Comparison of ENCODE assay signal across 8 cellular contexts in genomic region chr2:241314181-241314932, GRCh38. TPM values are rescaled to one million over a fixed set of nuclear protein-coding genes. Genes with fewer than 3 reads are reported as not detected.
A peak's percentile ranks its signal among the peaks of the same experiment; 100 is the strongest.
DNase-seq lines count a peak whose midpoint lies in the region; ATAC-seq, FAIRE-seq and TF ChIP-seq lines count a peak whose summit lies in the region.

No MANE protein-coding gene starts in this region.

- FAIRE-seq in endothelial cell of umbilical vein (lab: Jason Lieb, UNC) = peak; percentile 33

- no peak for TF ChIP-seq POLR2A in endothelial cell of umbilical vein (IDR thresholded peaks at IDR 0.05; ENCODE audit: low read depth, low read length)

- TSS peak; percentile 60 for BruUV-seq in endothelial cell of umbilical vein (replicated peaks; lab: Mats Ljungman, UMichigan)

- CTCF ChIA-PET in endothelial cell of umbilical vein (lab: Charles Lee) = interaction anchor here (0.8 to 1.5 kb wide), 6 partner anchors 9 to 400 kb away, joined by 3 to 7 read pairs (median 4); no protein-coding TSS in a partner anchor

- H3K27me3 ChIP-seq in RWPE2 (ENCODE audit: insufficient read depth, poor library complexity, severe bottlenecking) (no peaks in the 10 kb centered on the region), endothelial cell of umbilical vein (ENCODE audit: control insufficient read depth in 2 of 2, insufficient read depth in 2 of 2, low read length in 2 of 2) (no peaks in the 10 kb centered on the region), neutrophil (no peaks in the 10 kb centered on the region)

- POLR2A ChIA-PET in endothelial cell of umbilical vein (lab: Charles Lee) = interaction anchor here (0.8 to 1.5 kb wide), 5 partner anchors 12 to 323 kb away, joined by 3 to 5 read pairs (median 4); partner anchors contain the start of gene PASK

- TF ChIP-seq CTCF in RWPE2 (IDR thresholded peaks at IDR 0.05; ENCODE audit: poor library complexity, severe bottlenecking) (no peak), endothelial cell of umbilical vein (IDR thresholded peaks at IDR 0.05; ENCODE audit: extremely low read depth in 1 of 2, insufficient read depth in 1 of 2, low read depth in 1 of 2, low read length in 2 of 2) (no peak), neutrophil (IDR thresholded peaks at IDR 0.05) (no peak)

- H4K20me1 ChIP-seq in endothelial cell of umbilical vein (replicated peaks; ENCODE audit: control insufficient read depth, extremely low read depth, insufficient read depth, low read length) = peaks cover 4% of the 10 kb centered on the region

- peak overlapping the region; percentile 35 for H2AFZ ChIP-seq in endothelial cell of umbilical vein (ENCODE audit: low read depth, low read length)

- peaks cover 55% of the 10 kb centered on the region for H3K4me1 ChIP-seq in RWPE2 (ENCODE audit: insufficient read depth, poor library complexity, severe bottlenecking)
- H3K4me1 ChIP-seq in endothelial cell of umbilical vein (ENCODE audit: control insufficient read depth, extremely low read depth, insufficient read depth, low read length) = peaks cover 29% of the 10 kb centered on the region
- H3K4me1 ChIP-seq in neutrophil (ENCODE audit: control insufficient read depth in 1 of 2, insufficient read depth in 1 of 2, low read depth in 1 of 2, low read length in 1 of 2) = peaks cover 49 to 63% of the 10 kb centered on the region in 2 experiments

- H3K9me1 ChIP-seq in endothelial cell of umbilical vein (replicated peaks; ENCODE audit: control insufficient read depth, extremely low read depth, insufficient read depth, low read length) = no peaks in the 10 kb centered on the region

- no peaks in the 10 kb centered on the region for H3K9me3 ChIP-seq in RWPE2 (ENCODE audit: severe bottlenecking)
- H3K9me3 ChIP-seq in endothelial cell of umbilical vein (replicated peaks; ENCODE audit: control insufficient read depth, insufficient read depth, low read length) = no peaks in the 10 kb centered on the region
- no peaks in the 10 kb centered on the region for H3K9me3 ChIP-seq in neutrophil

- peak overlapping the region; percentile 98 for H3K9ac ChIP-seq in endothelial cell of umbilical vein (replicated peaks; ENCODE audit: extremely low read depth, insufficient read depth, low read length)

- H3K9me3 Mint-ChIP-seq in stimulated activated naive CD8-positive, alpha-beta T cell treated with anti-CD3 and anti-CD28 coated beads, Interleukin-15, Interleukin-2, amounts not matched to agents 100 ng/mL and 50 ng/mL, for 24 hours = no peaks in the 10 kb centered on the region

- ATAC-seq in stimulated activated naive CD8-positive, alpha-beta T cell treated with anti-CD3 and anti-CD28 coated beads, Interleukin-15, Interleukin-2, amounts not matched to agents 100 U/mL and 50 U/mL, for 24 hours = no peak
- ATAC-seq in RWPE2 (ENCODE audit: low read depth) (no peak), HG02852 (IDR thresholded peaks at IDR 0.05; ENCODE audit: unreplicated experiment) (no peak)

- peak overlapping the region; percentile 92 for H3K27ac Mint-ChIP-seq in stimulated activated naive CD8-positive, alpha-beta T cell treated with anti-CD3 and anti-CD28 coated beads, Interleukin-15, Interleukin-2, amounts not matched to agents 100 ng/mL and 50 ng/mL, for 24 hours

- dilution Hi-C loops in endothelial cell of umbilical vein (cut with MboI; ENCODE audit: extremely low pct_ligation_motif_present, low sequenced_read_pairs) = no loop called here

- H3K36me3 Mint-ChIP-seq in stimulated activated naive CD8-positive, alpha-beta T cell treated with anti-CD3 and anti-CD28 coated beads, Interleukin-15, Interleukin-2, amounts not matched to agents 100 ng/mL and 50 ng/mL, for 24 hours (ENCODE audit: low read depth) = peaks cover 26% of the 10 kb centered on the region

- H3K4me1 Mint-ChIP-seq in stimulated activated naive CD8-positive, alpha-beta T cell treated with anti-CD3 and anti-CD28 coated beads, Interleukin-15, Interleukin-2, amounts not matched to agents 100 ng/mL and 50 ng/mL, for 24 hours (ENCODE audit: low read depth) = peaks cover 78% of the 10 kb centered on the region

- no peaks in the 10 kb centered on the region for H3K27me3 Mint-ChIP-seq in stimulated activated naive CD8-positive, alpha-beta T cell treated with anti-CD3 and anti-CD28 coated beads, Interleukin-15, Interleukin-2, amounts not matched to agents 100 ng/mL and 50 ng/mL, for 24 hours

- H3K79me2 ChIP-seq in endothelial cell of umbilical vein (ENCODE audit: control insufficient read depth, insufficient read depth, low read length) = peaks cover 89% of the 10 kb centered on the region

- H3K4me2 ChIP-seq in endothelial cell of umbilical vein (ENCODE audit: insufficient read depth, low read length) = peak overlapping the region; percentile 66

- no peak for DNase-seq in stimulated activated naive CD8-positive, alpha-beta T cell treated with anti-CD3 and anti-CD28 coated beads, Interleukin-15, Interleukin-2, amounts not matched to agents 100 U/mL and 50 U/mL, for 24 hours
- DNase-seq in RWPE2 (ENCODE audit: low spot score) = no peak
- peak; percentile 68 for DNase-seq in endothelial cell of umbilical vein (ENCODE audit: low read depth, low spot score)
- no peak for DNase-seq in NCI-H774 (lab: John Stamatoyannopoulos, UW)
- DNase-seq in NCI-H1417 treated with DMSO at 0.1 percent for 48 hours (lab: John Stamatoyannopoulos, UW) = no peak

- intact Hi-C loops in endothelial cell of umbilical vein (cut with micrococcal nuclease) = loop anchor here (2.0 to 10.0 kb wide), 2 partner anchors 324 to 460 kb away; no protein-coding TSS in a partner anchor

- peak overlapping the region; percentile 83 for H3K27ac ChIP-seq in RWPE2 (ENCODE audit: poor library complexity, severe bottlenecking)
- peak overlapping the region; percentile 90 for H3K27ac ChIP-seq in endothelial cell of umbilical vein (ENCODE audit: insufficient read depth, low read depth, low read length)
- H3K27ac ChIP-seq in neutrophil = peak overlapping the region; percentile 97

- H3K4me3 ChIP-seq in RWPE2 (ENCODE audit: severe bottlenecking) = peak overlapping the region; percentile 95
- H3K4me3 ChIP-seq in endothelial cell of umbilical vein (replicated peaks in 1 of 3; ENCODE audit: insufficient read depth in 1 of 3, low read depth in 1 of 3, low read length in 3 of 3) = peak overlapping the region; percentile 67 to 93 (median 86)
- peak overlapping the region; percentile 96 to 99 for H3K4me3 ChIP-seq in neutrophil (ENCODE audit: low read depth in 1 of 2, low read length in 1 of 2)

- H3K4me3 Mint-ChIP-seq in stimulated activated naive CD8-positive, alpha-beta T cell treated with anti-CD3 and anti-CD28 coated beads, Interleukin-15, Interleukin-2, amounts not matched to agents 100 ng/mL and 50 ng/mL, for 24 hours = peak overlapping the region; percentile 98

- peaks cover 32% of the 10 kb centered on the region for H3K36me3 ChIP-seq in RWPE2 (ENCODE audit: low read depth)
- no peaks in the 10 kb centered on the region for H3K36me3 ChIP-seq in endothelial cell of umbilical vein (ENCODE audit: control insufficient read depth in 2 of 2, extremely low read depth in 1 of 2, insufficient read depth in 2 of 2, low read length in 2 of 2)
- no peaks in the 10 kb centered on the region for H3K36me3 ChIP-seq in neutrophil

TF ChIP-seq in endothelial cell of umbilical vein, 7 proteins besides CTCF, POLR2A, EP300 and RAD21:
- TF ChIP-seq MYC (IDR thresholded peaks at IDR 0.05; ENCODE audit: low read depth, low read length) = peak; percentile 12
- TF ChIP-seq EZH2 (IDR thresholded peaks at IDR 0.05; ENCODE audit: borderline replicate concordance, low read depth, low read length, severe bottlenecking) = no peak

RNA-seq across cellular contexts. Expression of gene HDLBP, which starts 1.1 kb away (rescaled TPM):
- total RNA-seq in endothelial cell of umbilical vein = 554 and 569 TPM in 2 replicates
- 294 and 379 TPM in 2 replicates for polyA plus RNA-seq in endothelial cell of umbilical vein
- 372 and 446 TPM in 2 replicates for polyA plus RNA-seq in endothelial cell of umbilical vein (2011; cell fraction: cytosol; rRNA removed)
- 811 and 873 TPM in 2 replicates for polyA plus RNA-seq in endothelial cell of umbilical vein (2011; cell fraction: nucleus; rRNA removed)
- polyA plus RNA-seq in endothelial cell of umbilical vein (2012) = 477 and 535 TPM in 2 replicates
- 540 and 558 TPM in 2 replicates for polyA minus RNA-seq in endothelial cell of umbilical vein
- polyA minus RNA-seq in endothelial cell of umbilical vein (2011; cell fraction: cytosol; rRNA and poly(A)+ RNA removed) = 181 TPM
- 353 and 427 TPM in 2 replicates for polyA minus RNA-seq in endothelial cell of umbilical vein (2011; cell fraction: nucleus; rRNA and poly(A)+ RNA removed)

RNA-seq across cellular contexts. Expression of gene SEPTIN2, which starts 1.4 kb away (rescaled TPM):
- total RNA-seq in endothelial cell of umbilical vein = 427 and 444 TPM in 2 replicates
- polyA plus RNA-seq in endothelial cell of umbilical vein = 475 and 512 TPM in 2 replicates
- 283 and 310 TPM in 2 replicates for polyA plus RNA-seq in endothelial cell of umbilical vein (2011; cell fraction: cytosol; rRNA removed)
- polyA plus RNA-seq in endothelial cell of umbilical vein (2011; cell fraction: nucleus; rRNA removed) = 541 and 691 TPM in 2 replicates
- 452 and 507 TPM in 2 replicates for polyA plus RNA-seq in endothelial cell of umbilical vein (2012)
- polyA minus RNA-seq in endothelial cell of umbilical vein = 956 and 1,008 TPM in 2 replicates
- polyA minus RNA-seq in endothelial cell of umbilical vein (2011; cell fraction: cytosol; rRNA and poly(A)+ RNA removed) = 118 TPM
- polyA minus RNA-seq in endothelial cell of umbilical vein (2011; cell fraction: nucleus; rRNA and poly(A)+ RNA removed) = 304 and 428 TPM in 2 replicates

RNA-seq across cellular contexts. Expression of gene FARP2, which starts 41.7 kb away (rescaled TPM):
- total RNA-seq in endothelial cell of umbilical vein = 40.6 and 45.3 TPM in 2 replicates
- polyA plus RNA-seq in endothelial cell of umbilical vein = 15.3 and 17.9 TPM in 2 replicates
- 13.9 and 15.9 TPM in 2 replicates for polyA plus RNA-seq in endothelial cell of umbilical vein (2011; cell fraction: cytosol; rRNA removed)
- polyA plus RNA-seq in endothelial cell of umbilical vein (2011; cell fraction: nucleus; rRNA removed) = 41.7 and 49.8 TPM in 2 replicates
- polyA plus RNA-seq in endothelial cell of umbilical vein (2012) = 29.4 and 36.7 TPM in 2 replicates
- polyA minus RNA-seq in endothelial cell of umbilical vein = 62.7 and 67.7 TPM in 2 replicates
- 17.2 TPM for polyA minus RNA-seq in endothelial cell of umbilical vein (2011; cell fraction: cytosol; rRNA and poly(A)+ RNA removed)
- 56.5 and 61.3 TPM in 2 replicates for polyA minus RNA-seq in endothelial cell of umbilical vein (2011; cell fraction: nucleus; rRNA and poly(A)+ RNA removed)
